In the genomic region with DNA sequence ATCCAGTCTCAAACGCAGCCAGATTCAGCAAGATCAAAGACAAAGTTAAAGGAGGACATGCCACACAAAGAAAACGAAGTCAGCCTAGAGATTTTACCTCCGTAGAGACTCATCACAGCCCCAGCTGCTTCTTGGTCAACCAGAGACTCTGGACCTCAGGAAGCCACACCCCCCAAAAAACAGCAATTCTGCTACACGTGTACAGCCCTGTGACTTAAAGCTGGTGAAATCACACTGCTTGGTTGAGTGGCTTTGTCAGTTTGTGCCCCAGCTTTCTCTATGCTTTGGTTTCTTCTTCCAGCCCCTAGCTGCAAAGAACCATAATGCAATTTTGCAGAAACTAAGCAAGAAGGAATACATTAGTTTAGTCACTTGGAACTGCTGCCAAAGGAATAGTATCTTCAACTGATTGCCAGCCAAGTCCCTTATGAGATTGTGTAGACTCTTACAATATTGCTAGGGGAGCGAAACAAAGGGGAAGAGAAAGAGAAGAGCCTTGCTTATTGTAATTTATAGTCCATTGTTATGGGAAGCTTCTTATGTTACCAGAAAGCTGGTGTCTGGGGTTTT, we compare ENCODE assay signal across 19 cellular contexts.
DNase-seq lines count a peak whose midpoint lies in the region; ATAC-seq and TF ChIP-seq lines count a peak whose summit lies in the region.
"Had no signal": no experiment of that assay in that cellular context is flagged by ENCODE, and none has a peak within 500 bp of the region (broad histone marks: within the 10 kb centered on the region; RNA-seq: fewer than 3 reads in every experiment).

No MANE protein-coding gene starts in this region.

- intact Hi-C loops in aorta (cut with DNase I): no loop called here

- H3K27ac ChIP-seq in brain microvascular endothelial cell (no peak overlapping the region), aorta (ENCODE audit: low read depth in 1 of 2, low read length in 2 of 2) (no peak overlapping the region)
- H3K27ac ChIP-seq: RWPE1 had no signal

- peak; percentile 3 for DNase-seq in M059J (ENCODE audit: low read depth)
- DNase-seq in brain microvascular endothelial cell: no peak
- peak; percentile 60 for DNase-seq in fibroblast of mammary gland (ENCODE audit: low read depth)
- no peak for DNase-seq in retinal pigment epithelial cell (ENCODE audit: low read depth)
- no peak for DNase-seq in aorta
- DNase-seq in 8988T: no peak
- DNase-seq in NOMO-1 treated with dmso at 0.1 percent for 144 hours (lab: John Stamatoyannopoulos, UW; ENCODE audit: unreplicated experiment): no peak
- DNase-seq in NCI-H1092 treated with DMSO at 0.1 percent for 48 hours (lab: John Stamatoyannopoulos, UW): no peak
- DNase-seq: DMS79 treated with DMSO at 0.1 percent for 48 hours, H7, Kasumi-1, NCI-H1105 treated with DMSO at 0.1 percent for 48 hours, NCI-H1694, NCI-H2081 treated with DMSO at 0.1 percent for 48 hours, NCI-H510A, NCI-H774, PC-3, SIG-M5 had no signal

- no peaks in the 10 kb centered on the region for H3K9me3 ChIP-seq in aorta (ENCODE audit: control insufficient read depth, low read length)

- no peaks in the 10 kb centered on the region for H3K27me3 ChIP-seq in brain microvascular endothelial cell (replicated peaks)
- peaks cover 0 to 1% of the 10 kb centered on the region in 2 donors for H3K27me3 ChIP-seq in aorta (ENCODE audit: control insufficient read depth in 1 of 2, insufficient read depth in 2 of 2, low read length in 1 of 2)

- H3K4me3 ChIP-seq in brain microvascular endothelial cell (ENCODE audit: low read depth, low read length): no peak overlapping the region
- H3K4me3 ChIP-seq in fibroblast of mammary gland (ENCODE audit: control insufficient read depth, low read depth, low read length): no peak overlapping the region
- H3K4me3 ChIP-seq in retinal pigment epithelial cell (ENCODE audit: low read length): no peak overlapping the region
- no peak overlapping the region for H3K4me3 ChIP-seq in aorta (ENCODE audit: low read length in 2 of 2)

- in situ Hi-C loops in brain microvascular endothelial cell (cut with HindIII; ENCODE audit: low pct_ligation_motif_present, low sequenced_read_pairs): no loop called here

- TF ChIP-seq CTCF in brain microvascular endothelial cell (IDR thresholded peaks at IDR 0.05; ENCODE audit: low read depth, low read length, missing control alignments): peak; percentile 10
- TF ChIP-seq CTCF in fibroblast of mammary gland (conservative IDR thresholded peaks at IDR 0.05; ENCODE audit: control insufficient read depth, insufficient read depth, low read depth, low read length): peak; percentile 26
- TF ChIP-seq CTCF in retinal pigment epithelial cell (conservative IDR thresholded peaks at IDR 0.05; ENCODE audit: low read depth, low read length): peak; percentile 7

- no peak for ATAC-seq in aorta (ENCODE audit: low FRiP score)
- ATAC-seq: PC-3 had no signal

- H3K36me3 ChIP-seq in brain microvascular endothelial cell (replicated peaks): no peaks in the 10 kb centered on the region
- H3K36me3 ChIP-seq in aorta (ENCODE audit: control insufficient read depth in 1 of 2, insufficient read depth in 2 of 2, low read length in 1 of 2): no peaks in the 10 kb centered on the region

- peaks cover 0 to 3% of the 10 kb centered on the region in 2 donors for H3K4me1 ChIP-seq in aorta (ENCODE audit: control insufficient read depth in 1 of 2, insufficient read depth in 2 of 2, low read length in 2 of 2)

- WGBS in aorta, 2 donors: 65 to 70% methylated on average over 5 of the region's 5 CpGs

Comparison
In these comparisons a context has a peak if more than half of its experiments do, and no peak if none do; other contexts are left out.
1. DNase-seq: peak in M059J (single experiment) and fibroblast of mammary gland (single experiment); none in brain microvascular endothelial cell (single experiment), retinal pigment epithelial cell (single experiment), aorta (0 of 2), 8988T (single experiment), NOMO-1 treated with dmso at 0.1 percent for 144 hours (single experiment) and NCI-H1092 treated with DMSO at 0.1 percent for 48 hours (single experiment).
2. Peak in every context shown above with its lines, with median percentiles within 50 percentile points of each other: CTCF ChIP-seq.